Comparison of ENCODE assay signal across 23 cellular contexts in the genomic region with DNA sequence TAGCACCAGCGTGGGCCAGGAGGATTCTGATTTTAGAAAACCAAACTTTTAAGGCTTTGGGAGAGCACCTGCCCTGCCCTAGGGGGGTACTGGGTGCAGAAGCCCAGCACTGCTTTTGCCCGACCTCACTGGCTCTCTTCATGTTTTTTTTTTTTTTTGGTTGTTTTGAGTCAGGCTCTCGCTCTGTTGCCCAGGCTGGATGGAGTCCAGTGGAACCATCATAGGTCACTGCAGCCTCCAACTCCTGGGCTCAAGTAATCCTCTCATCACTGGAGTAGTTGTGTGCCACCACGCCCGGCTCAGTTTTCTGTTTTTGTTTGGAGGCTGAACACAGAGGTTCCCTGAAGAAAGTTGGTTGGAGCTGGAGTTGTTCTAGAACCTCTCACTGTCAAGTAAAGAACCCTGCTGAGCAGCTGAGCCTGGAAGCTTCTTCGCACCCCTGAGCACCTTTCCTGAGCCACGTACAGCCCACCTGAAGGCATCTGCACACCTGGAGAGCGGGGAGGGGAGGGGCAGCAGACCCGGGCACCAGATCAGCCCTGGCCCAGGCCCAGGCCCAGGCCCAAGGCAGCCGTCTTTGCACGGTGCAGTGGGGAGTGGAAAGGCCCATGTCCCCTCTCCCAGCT. TPM values are rescaled to one million over a fixed set of nuclear protein-coding genes. Genes with fewer than 3 reads are reported as not detected.
"Had no signal": no experiment of that assay in that cellular context is flagged by ENCODE, and none has a peak within 500 bp of the region (broad histone marks: within the 10 kb centered on the region; RNA-seq: fewer than 3 reads in every experiment).

No MANE protein-coding gene starts in this region.

- H3K9me3 ChIP-seq: esophagus squamous epithelium, gastrocnemius medialis, lower lobe of right lung, spleen, testis, uterus had no signal

- H3K36me3 ChIP-seq: esophagus squamous epithelium, gastrocnemius medialis, lower lobe of right lung, neural progenitor cell, spleen, uterus had no signal

- H3K27ac ChIP-seq: esophagus squamous epithelium, gastrocnemius medialis, lower lobe of right lung, neural progenitor cell, spleen, testis, uterus, VCaP had no signal

- H3K4me2 ChIP-seq: neural progenitor cell had no signal

- H3K4me3 ChIP-seq: esophagus squamous epithelium, gastrocnemius medialis, lower lobe of right lung, neural progenitor cell, spleen, testis, uterus had no signal

- H3K4me1 ChIP-seq: gastrocnemius medialis, lower lobe of right lung, neural progenitor cell, testis, uterus had no signal

- H3K9ac ChIP-seq: neural progenitor cell had no signal

- H3K27me3 ChIP-seq: esophagus squamous epithelium, gastrocnemius medialis, neural progenitor cell, spleen, testis, uterus had no signal

- DNase-seq: activated CD4-positive, alpha-beta T cell treated with anti-CD3 and anti-CD28 coated beads for 4 hours; activated CD4-positive, alpha-beta T cell treated with anti-CD3 and anti-CD28 coated beads, Interleukin-2, amount 50 U/mL, for 4 hours; activated effector memory CD4-positive, alpha-beta T cell treated with Interleukin-2 at 50 U/mL for 16 hours; activated naive CD4-positive, alpha-beta T cell treated with Interleukin-2 at 50 U/mL for 16 hours; central memory CD4-positive, alpha-beta T cell; endodermal cell; esophagus squamous epithelium; gastrocnemius medialis; hippocampal formation; lower lobe of right lung; mesendoderm; natural killer cell; occipital lobe; right cardiac atrium; spleen; stimulated activated CD4-positive, alpha-beta T cell treated with anti-CD3 and anti-CD28 coated beads, Interleukin-2, amount 100 ng/mL, for 48 hours; stimulated activated naive CD8-positive, alpha-beta T cell treated with anti-CD3 and anti-CD28 coated beads, Interleukin-15, Interleukin-2, amounts not matched to agents 100 U/mL and 50 U/mL, for 24 hours; SW 1271; T-helper 9 cell; testis; uterus had no signal

- H2AFZ ChIP-seq: neural progenitor cell had no signal

- ATAC-seq: gastrocnemius medialis; lower lobe of right lung; natural killer cell; right cardiac atrium; stimulated activated naive CD8-positive, alpha-beta T cell treated with anti-CD3 and anti-CD28 coated beads, Interleukin-15, Interleukin-2, amounts not matched to agents 100 U/mL and 50 U/mL, for 24 hours had no signal

RNA-seq across cellular contexts. Expression of a gene that starts 49.5 kb away (rescaled TPM):
- total RNA-seq: natural killer cell had no signal
